In the genomic region with DNA sequence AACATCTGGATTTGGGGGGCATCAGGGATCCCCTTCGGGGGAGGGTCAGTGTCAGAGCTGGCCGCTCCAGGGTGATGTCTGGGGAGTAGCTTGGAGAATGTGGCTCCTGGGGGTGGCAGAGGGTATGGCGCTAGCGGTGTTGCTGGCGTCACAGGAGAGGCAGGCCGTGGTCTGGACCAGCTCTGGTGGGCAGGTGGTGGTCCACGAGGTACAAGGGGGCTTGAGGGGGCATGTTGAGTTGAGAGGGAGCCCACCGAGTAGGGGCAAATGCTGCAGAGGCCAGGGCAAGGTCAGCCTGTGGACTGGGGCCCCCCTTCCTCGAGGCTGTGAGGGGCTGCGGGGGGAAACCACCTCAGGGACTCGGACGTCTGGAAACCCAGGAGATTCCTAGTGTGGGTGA, we compare ENCODE assay signal across 16 cellular contexts. TPM values are rescaled to one million over a fixed set of nuclear protein-coding genes. Genes with fewer than 3 reads are reported as not detected.
DNase-seq lines count a peak whose midpoint lies in the region; ATAC-seq, FAIRE-seq and TF ChIP-seq lines count a peak whose summit lies in the region.
"Had no signal": no experiment of that assay in that cellular context is flagged by ENCODE, and none has a peak within 500 bp of the region (broad histone marks: within the 10 kb centered on the region; RNA-seq: fewer than 3 reads in every experiment).

No MANE protein-coding gene starts in this region.

- peak overlapping the region; percentile 66 to 86 for H3K27ac Mint-ChIP-seq in stimulated activated naive CD8-positive, alpha-beta T cell treated with anti-CD3 and anti-CD28 coated beads, Interleukin-15, amount 100 ng/mL, for 72 hours
- H3K27ac Mint-ChIP-seq in astrocyte (ENCODE audit: unreplicated experiment), result peak overlapping the region; percentile 38
- H3K27ac Mint-ChIP-seq in neural progenitor cell, result peak overlapping the region; percentile 60
- H3K27ac Mint-ChIP-seq: CD4-positive, alpha-beta T cell had no signal

- peaks cover 19% of the 10 kb centered on the region for H4K20me1 ChIP-seq in astrocyte (ENCODE audit: insufficient read depth, low read length)
- H4K20me1 ChIP-seq in neural progenitor cell (ENCODE audit: low read depth), result no peaks in the 10 kb centered on the region

- H2AFZ ChIP-seq in astrocyte (ENCODE audit: low read depth, low read length) (no peak overlapping the region), neural progenitor cell (replicated peaks) (no peak overlapping the region)

- H3K4me3 Mint-ChIP-seq in stimulated activated naive CD8-positive, alpha-beta T cell treated with anti-CD3 and anti-CD28 coated beads, Interleukin-15, amount 100 ng/mL, for 72 hours, result no peak overlapping the region
- no peak overlapping the region for H3K4me3 Mint-ChIP-seq in astrocyte (ENCODE audit: unreplicated experiment)
- H3K4me3 Mint-ChIP-seq in neural progenitor cell, result no peak overlapping the region
- H3K4me3 Mint-ChIP-seq: CD4-positive, alpha-beta T cell had no signal

- DNase-seq in stimulated activated naive CD8-positive, alpha-beta T cell treated with anti-CD3 and anti-CD28 coated beads, Interleukin-15, amount 100 ng/mL, for 72 hours, result no peak
- no peak for DNase-seq in stimulated activated naive CD8-positive, alpha-beta T cell treated with anti-CD3 and anti-CD28 coated beads, Interleukin-15, Interleukin-2, amounts not matched to agents 100 U/mL and 50 U/mL, for 24 hours
- DNase-seq in astrocyte (ENCODE audit: low read depth) (no peak), neural progenitor cell (ENCODE audit: low spot score) (no peak), epidermal melanocyte (ENCODE audit: insufficient read length, low spot score) (no peak), uterus (no peak), foreskin fibroblast (no peak)
- DNase-seq: 8988T; AML-193; C1 segment of cervical spinal cord; CD4-positive, alpha-beta T cell; DMS79 treated with DMSO at 0.1 percent for 48 hours; GDM1 had no signal

- no peak for TF ChIP-seq CTCF in astrocyte (IDR thresholded peaks at IDR 0.05; ENCODE audit: insufficient read depth, low read depth, low read length)
- TF ChIP-seq CTCF in neural progenitor cell (IDR thresholded peaks at IDR 0.05), result no peak
- TF ChIP-seq CTCF in uterus (IDR thresholded peaks at IDR 0.05), result no peak
- no peak for TF ChIP-seq CTCF in foreskin fibroblast (IDR thresholded peaks at IDR 0.05; ENCODE audit: low read depth, low read length)

- no peak overlapping the region for H3K4me2 ChIP-seq in astrocyte (ENCODE audit: low read length)
- H3K4me2 ChIP-seq in neural progenitor cell, result no peak overlapping the region

- ATAC-seq in stimulated activated naive CD8-positive, alpha-beta T cell treated with anti-CD3 and anti-CD28 coated beads, Interleukin-15, amount 100 ng/mL, for 72 hours, result no peak
- ATAC-seq in stimulated activated naive CD8-positive, alpha-beta T cell treated with anti-CD3 and anti-CD28 coated beads, Interleukin-15, Interleukin-2, amounts not matched to agents 100 U/mL and 50 U/mL, for 24 hours, result no peak
- ATAC-seq: HCT116, K562 had no signal

- no peaks in the 10 kb centered on the region for H3K4me1 Mint-ChIP-seq in stimulated activated naive CD8-positive, alpha-beta T cell treated with anti-CD3 and anti-CD28 coated beads, Interleukin-15, amount 100 ng/mL, for 72 hours
- H3K4me1 Mint-ChIP-seq in astrocyte (ENCODE audit: low read depth, unreplicated experiment) (no peaks in the 10 kb centered on the region), neural progenitor cell (peaks cover 5% of the 10 kb centered on the region)

- no peaks in the 10 kb centered on the region for H3K4me1 ChIP-seq in astrocyte (ENCODE audit: insufficient read depth, low read length)
- no peaks in the 10 kb centered on the region for H3K4me1 ChIP-seq in neural progenitor cell
- no peaks in the 10 kb centered on the region for H3K4me1 ChIP-seq in uterus

- FAIRE-seq in astrocyte (lab: Jason Lieb, UNC), result no peak
- FAIRE-seq: GM19239, K562 had no signal

- H3K36me3 ChIP-seq in astrocyte (ENCODE audit: insufficient read depth, low read length) (no peaks in the 10 kb centered on the region), neural progenitor cell (no peaks in the 10 kb centered on the region), uterus (no peaks in the 10 kb centered on the region)

- no peaks in the 10 kb centered on the region for H3K27me3 Mint-ChIP-seq in stimulated activated naive CD8-positive, alpha-beta T cell treated with anti-CD3 and anti-CD28 coated beads, Interleukin-15, amount 100 ng/mL, for 72 hours
- H3K27me3 Mint-ChIP-seq in astrocyte (ENCODE audit: low read depth, unreplicated experiment), result peaks cover 2% of the 10 kb centered on the region
- peaks cover 11% of the 10 kb centered on the region for H3K27me3 Mint-ChIP-seq in neural progenitor cell (ENCODE audit: insufficient read depth, low read depth)
- H3K27me3 Mint-ChIP-seq: CD4-positive, alpha-beta T cell had no signal

- H3K9me3 ChIP-seq in astrocyte (ENCODE audit: insufficient read depth, low read depth, low read length) (no peaks in the 10 kb centered on the region), neural progenitor cell (ENCODE audit: low read depth) (no peaks in the 10 kb centered on the region), uterus (no peaks in the 10 kb centered on the region)

- intact Hi-C loops in uterus (cut with DNase I; ENCODE audit: low total_unique reads), result no loop called here

- H3K36me3 Mint-ChIP-seq in astrocyte (ENCODE audit: low read depth, unreplicated experiment) (peaks cover 11% of the 10 kb centered on the region), neural progenitor cell (peaks cover 7% of the 10 kb centered on the region)

- H3K79me2 ChIP-seq in astrocyte (ENCODE audit: insufficient read depth, low read length) (no peaks in the 10 kb centered on the region), neural progenitor cell (ENCODE audit: low read depth) (no peaks in the 10 kb centered on the region)

- H3K27me3 ChIP-seq in astrocyte (ENCODE audit: insufficient read depth, low read length), result no peaks in the 10 kb centered on the region
- no peaks in the 10 kb centered on the region for H3K27me3 ChIP-seq in neural progenitor cell
- no peaks in the 10 kb centered on the region for H3K27me3 ChIP-seq in uterus

- H3K9me3 Mint-ChIP-seq in stimulated activated naive CD8-positive, alpha-beta T cell treated with anti-CD3 and anti-CD28 coated beads, Interleukin-15, amount 100 ng/mL, for 72 hours, result no peaks in the 10 kb centered on the region
- H3K9me3 Mint-ChIP-seq in astrocyte (ENCODE audit: unreplicated experiment) (peaks cover 4% of the 10 kb centered on the region), neural progenitor cell (peaks cover 2% of the 10 kb centered on the region)
- H3K9me3 Mint-ChIP-seq: CD4-positive, alpha-beta T cell had no signal

- H3F3A ChIP-seq in neural progenitor cell (ENCODE audit: low read depth), result no peaks in the 10 kb centered on the region

- TF ChIP-seq POLR2A in uterus (IDR thresholded peaks at IDR 0.05), result no peak

- H3K4me3 ChIP-seq in astrocyte (ENCODE audit: insufficient read depth, low read depth, low read length) (no peak overlapping the region), neural progenitor cell (no peak overlapping the region), uterus (no peak overlapping the region), foreskin fibroblast (ENCODE audit: low read depth in 1 of 2, low read length in 2 of 2) (no peak overlapping the region)
- H3K4me3 ChIP-seq: K562 had no signal

- H3K9ac ChIP-seq in astrocyte (ENCODE audit: low read length) (no peak overlapping the region), neural progenitor cell (no peak overlapping the region)

- H3K27ac ChIP-seq in astrocyte (ENCODE audit: low read depth, low read length) (no peak overlapping the region), neural progenitor cell (no peak overlapping the region), uterus (no peak overlapping the region)

RNA-seq across cellular contexts. Expression of a gene that starts 8.6 kb away (rescaled TPM):
- total RNA-seq in astrocyte, result 14.3 and 17.8 TPM in 2 replicates
- 30.2 and 32.2 TPM in 2 replicates for total RNA-seq in neural progenitor cell (ENCODE audit: low replicate concordance)
- 10 to 100 TPM in 3 of 4 donors, 1 to 10 TPM in 1; 5.6 to 37.0 (median 15.2) TPM for total RNA-seq in uterus
